In genomic region chr1:233675893-233676292, GRCh38 we compare ENCODE assay signal across 12 cellular contexts.
A peak's percentile ranks its signal among the peaks of the same experiment; 100 is the strongest.
DNase-seq lines count a peak whose midpoint lies in the region; ATAC-seq and TF ChIP-seq lines count a peak whose summit lies in the region.
"Had no signal": no experiment of that assay in that cellular context is flagged by ENCODE, and none has a peak within 500 bp of the region (broad histone marks: within the 10 kb centered on the region; RNA-seq: fewer than 3 reads in every experiment).

No MANE protein-coding gene starts in this region.

- intact Hi-C loops in Panc1 (cut with micrococcal nuclease; ENCODE audit: unreplicated experiment), result no loop called here

- in situ Hi-C loops in Panc1 (cut with HindIII; ENCODE audit: low pct_unique_long_range_greater_than_20kb, low sequenced_read_pairs), result no loop called here

- H3K27me3 ChIP-seq in Panc1 (ENCODE audit: control insufficient read depth, insufficient read depth, low read length), result peaks cover 4% of the 10 kb centered on the region
- H3K27me3 ChIP-seq: Peyer's patch had no signal

- ATAC-seq in GM18858 (IDR thresholded peaks at IDR 0.05; ENCODE audit: unreplicated experiment) (peak; percentile 78), GM21515 (IDR thresholded peaks at IDR 0.05; ENCODE audit: unreplicated experiment) (peak; percentile 85), HG03060 (IDR thresholded peaks at IDR 0.05; ENCODE audit: low read depth, unreplicated experiment) (peak; percentile 82), Panc1 (no peak)

- no TSS peak for BruUV-seq in Panc1 (replicated peaks; lab: Mats Ljungman, UMichigan)

- CTCF ChIA-PET in Panc1 (lab: Charles Lee), result no interaction called here

- H3K36me3 ChIP-seq in Panc1 (ENCODE audit: control insufficient read depth, insufficient read depth, low read length), result no peaks in the 10 kb centered on the region
- H3K36me3 ChIP-seq: Peyer's patch had no signal

- peak; percentile 24 for TF ChIP-seq CTCF in Panc1 (IDR thresholded peaks at IDR 0.05)
- no peak for TF ChIP-seq CTCF in foreskin fibroblast (IDR thresholded peaks at IDR 0.05; ENCODE audit: low read depth, low read length)

- no peak overlapping the region for H3K4me3 ChIP-seq in Panc1 (ENCODE audit: low read depth in 2 of 2, low read length in 2 of 2)
- H3K4me3 ChIP-seq in foreskin fibroblast (ENCODE audit: low read depth in 1 of 2, low read length in 2 of 2), result no peak overlapping the region
- H3K4me3 ChIP-seq: Peyer's patch had no signal

- no peak overlapping the region for H3K27ac ChIP-seq in Panc1 (ENCODE audit: low read length)
- no peak overlapping the region for H3K27ac ChIP-seq in caudate nucleus (ENCODE audit: low read depth, low read length)
- H3K27ac ChIP-seq: Peyer's patch had no signal

- H3K4me1 ChIP-seq in Panc1 (ENCODE audit: control insufficient read depth, insufficient read depth, low read length), result no peaks in the 10 kb centered on the region
- H3K4me1 ChIP-seq: Caco-2 had no signal

- DNase-seq in Panc1 (ENCODE audit: low read depth, low spot score) (no peak), caudate nucleus (lab: John Stamatoyannopoulos, UW) (no peak), COLO668 (lab: John Stamatoyannopoulos, UW; ENCODE audit: unreplicated experiment) (no peak), foreskin fibroblast (no peak)
- no peak for DNase-seq in activated CD4-positive, alpha-beta T cell treated with anti-CD3 and anti-CD28 coated beads for 48 hours
- DNase-seq: activated gamma-delta T cell treated with Interleukin-2 at 50 U/mL for 16 hours, Caco-2, GOT3, Peyer's patch had no signal

- no peaks in the 10 kb centered on the region for H3K9me3 ChIP-seq in Panc1 (ENCODE audit: control insufficient read depth, insufficient read depth, low read depth, low read length)
- H3K9me3 ChIP-seq: Caco-2, Peyer's patch had no signal

- POLR2A ChIA-PET in Panc1 (lab: Charles Lee), result no interaction called here
